22 cellular contexts compared by ENCODE assay signal in genomic region chr1:86063721-86064120, GRCh38.
DNase-seq lines count a peak whose midpoint lies in the region; ATAC-seq, FAIRE-seq and TF ChIP-seq lines count a peak whose summit lies in the region.
"Had no signal": no experiment of that assay in that cellular context is flagged by ENCODE, and none has a peak within 500 bp of the region (broad histone marks: within the 10 kb centered on the region; RNA-seq: fewer than 3 reads in every experiment).

No MANE protein-coding gene starts in this region.

- DNase-seq in RCC 7860 (ENCODE audit: low spot score) (no peak), endothelial cell (ENCODE audit: low spot score) (no peak), kidney (no peak), superior temporal gyrus (ENCODE audit: extremely low spot score) (no peak)
- DNase-seq in activated T-helper 1 cell treated with anti-CD3 and anti-CD28 coated beads, Interleukin-12 subunit alpha, Interleukin-12 subunit beta, Interleukin-2, Interleukin-4 antibody, amounts not matched to agents 30 ng/mL and 10 ng/mL and 1 ng/mL, durations not matched to agents 14 hours and 24 hours and 36 hours (ENCODE audit: low spot score) = no peak
- DNase-seq: AML-193; BE2C; CD4-positive, alpha-beta T cell; CD8-positive, alpha-beta memory T cell; DMS 273 treated with DMSO at 0.1 percent for 48 hours; DMS79; EL; GF-D8; GOT3; HFFc6 had no signal

- no peaks in the 10 kb centered on the region for H3K4me1 ChIP-seq in kidney (ENCODE audit: control insufficient read depth in 1 of 2, insufficient read depth in 1 of 2, low read depth in 1 of 2, low read length in 2 of 2)
- H3K4me1 ChIP-seq: BE2C had no signal

- no peak for TF ChIP-seq CTCF in endothelial cell (IDR thresholded peaks at IDR 0.05; ENCODE audit: unreplicated experiment)
- no peak for TF ChIP-seq CTCF in kidney (IDR thresholded peaks at IDR 0.05; ENCODE audit: borderline replicate concordance, extremely low read depth, insufficient read depth)

- no peak overlapping the region for H3K4me3 Mint-ChIP-seq in endothelial cell (ENCODE audit: unreplicated experiment)
- no peak overlapping the region for H3K4me3 Mint-ChIP-seq in activated T-helper 1 cell treated with anti-CD3 and anti-CD28 coated beads, Interleukin-12 subunit alpha, Interleukin-12 subunit beta, Interleukin-2, Interleukin-4 antibody, amounts not matched to agents 30 ng/mL and 10 ng/mL and 1 ng/mL, durations not matched to agents 14 hours and 24 hours and 36 hours
- H3K4me3 Mint-ChIP-seq: CD14-positive monocyte; CD4-positive, alpha-beta T cell; CD8-positive, alpha-beta memory T cell; HFFc6 had no signal

- H3K27ac ChIP-seq in kidney (ENCODE audit: low read depth in 2 of 2, low read length in 2 of 2) = no peak overlapping the region
- H3K27ac ChIP-seq: BLaER1 treated with 17β-estradiol and CSF1 and Interleukin-3, amounts not matched to agents 10 nM and 100 nM had no signal

- ATAC-seq in GM18502 (IDR thresholded peaks at IDR 0.05; ENCODE audit: poor library complexity, unreplicated experiment) = no peak

- peak; percentile 34 for FAIRE-seq in RCC 7860 (lab: Jason Lieb, UNC)
- peak; percentile 35 for FAIRE-seq in kidney (lab: Jason Lieb, UNC)
- FAIRE-seq: D721Med, GM12891, H54 had no signal

- H3K9me3 Mint-ChIP-seq in endothelial cell (ENCODE audit: unreplicated experiment) = no peaks in the 10 kb centered on the region
- no peaks in the 10 kb centered on the region for H3K9me3 Mint-ChIP-seq in activated T-helper 1 cell treated with anti-CD3 and anti-CD28 coated beads, Interleukin-12 subunit alpha, Interleukin-12 subunit beta, Interleukin-2, Interleukin-4 antibody, amounts not matched to agents 30 ng/mL and 10 ng/mL and 1 ng/mL, durations not matched to agents 14 hours and 24 hours and 36 hours
- H3K9me3 Mint-ChIP-seq: CD4-positive, alpha-beta T cell; HFFc6 had no signal

- intact Hi-C loops in kidney (cut with DNase I) = no loop called here
- intact Hi-C loops in activated T-helper 1 cell treated with anti-CD3 and anti-CD28 coated beads, Interleukin-12 subunit alpha, Interleukin-12 subunit beta, Interleukin-2, Interleukin-4 antibody, amounts not matched to agents 30 ng/mL and 10 ng/mL and 1 ng/mL, durations not matched to agents 14 hours and 24 hours and 36 hours (cut with micrococcal nuclease) = no loop called here

- peaks cover 24% of the 10 kb centered on the region for H3K4me1 Mint-ChIP-seq in endothelial cell (ENCODE audit: unreplicated experiment)
- no peaks in the 10 kb centered on the region for H3K4me1 Mint-ChIP-seq in activated T-helper 1 cell treated with anti-CD3 and anti-CD28 coated beads, Interleukin-12 subunit alpha, Interleukin-12 subunit beta, Interleukin-2, Interleukin-4 antibody, amounts not matched to agents 30 ng/mL and 10 ng/mL and 1 ng/mL, durations not matched to agents 14 hours and 24 hours and 36 hours (ENCODE audit: low read depth)
- H3K4me1 Mint-ChIP-seq: CD8-positive, alpha-beta memory T cell had no signal

- H3K4me3 ChIP-seq in kidney (ENCODE audit: low read length in 2 of 2) = no peak overlapping the region
- H3K4me3 ChIP-seq: BLaER1 treated with 17β-estradiol and CSF1 and Interleukin-3, amounts not matched to agents 10 nM and 100 nM; HAP-1 had no signal

- H3K36me3 Mint-ChIP-seq in endothelial cell (ENCODE audit: low read depth, unreplicated experiment) = no peaks in the 10 kb centered on the region
- H3K36me3 Mint-ChIP-seq in activated T-helper 1 cell treated with anti-CD3 and anti-CD28 coated beads, Interleukin-12 subunit alpha, Interleukin-12 subunit beta, Interleukin-2, Interleukin-4 antibody, amounts not matched to agents 30 ng/mL and 10 ng/mL and 1 ng/mL, durations not matched to agents 14 hours and 24 hours and 36 hours (ENCODE audit: low read depth) = no peaks in the 10 kb centered on the region
- H3K36me3 Mint-ChIP-seq: CD14-positive monocyte; CD8-positive, alpha-beta memory T cell had no signal

- no peaks in the 10 kb centered on the region for H3K36me3 ChIP-seq in kidney (ENCODE audit: control insufficient read depth in 1 of 2, insufficient read depth in 2 of 2, low read length in 2 of 2)
- H3K36me3 ChIP-seq: BE2C; BLaER1 treated with 17β-estradiol and CSF1 and Interleukin-3, amounts not matched to agents 10 nM and 100 nM; HAP-1 had no signal

- no peaks in the 10 kb centered on the region for H3K9me3 ChIP-seq in kidney (ENCODE audit: control insufficient read depth in 1 of 2, low read length in 2 of 2)
- H3K9me3 ChIP-seq: BE2C; BLaER1 treated with 17β-estradiol and CSF1 and Interleukin-3, amounts not matched to agents 10 nM and 100 nM; HAP-1 had no signal

- H3K27me3 Mint-ChIP-seq in endothelial cell (ENCODE audit: unreplicated experiment) = no peaks in the 10 kb centered on the region
- no peaks in the 10 kb centered on the region for H3K27me3 Mint-ChIP-seq in activated T-helper 1 cell treated with anti-CD3 and anti-CD28 coated beads, Interleukin-12 subunit alpha, Interleukin-12 subunit beta, Interleukin-2, Interleukin-4 antibody, amounts not matched to agents 30 ng/mL and 10 ng/mL and 1 ng/mL, durations not matched to agents 14 hours and 24 hours and 36 hours (ENCODE audit: insufficient read depth)
- H3K27me3 Mint-ChIP-seq: CD4-positive, alpha-beta T cell; CD8-positive, alpha-beta memory T cell had no signal

- peak overlapping the region; percentile 48 for H3K27ac Mint-ChIP-seq in endothelial cell (ENCODE audit: unreplicated experiment)
- H3K27ac Mint-ChIP-seq in activated T-helper 1 cell treated with anti-CD3 and anti-CD28 coated beads, Interleukin-12 subunit alpha, Interleukin-12 subunit beta, Interleukin-2, Interleukin-4 antibody, amounts not matched to agents 30 ng/mL and 10 ng/mL and 1 ng/mL, durations not matched to agents 14 hours and 24 hours and 36 hours = no peak overlapping the region
- H3K27ac Mint-ChIP-seq: CD4-positive, alpha-beta T cell; CD8-positive, alpha-beta memory T cell; HFFc6 had no signal

- H3K9ac ChIP-seq in kidney (ENCODE audit: low read length in 2 of 2) = no peak overlapping the region
- H3K9ac ChIP-seq: BLaER1 treated with 17β-estradiol and CSF1 and Interleukin-3, amounts not matched to agents 10 nM and 100 nM had no signal
